Comparison of ENCODE assay signal across 11 cellular contexts in the genomic region with DNA sequence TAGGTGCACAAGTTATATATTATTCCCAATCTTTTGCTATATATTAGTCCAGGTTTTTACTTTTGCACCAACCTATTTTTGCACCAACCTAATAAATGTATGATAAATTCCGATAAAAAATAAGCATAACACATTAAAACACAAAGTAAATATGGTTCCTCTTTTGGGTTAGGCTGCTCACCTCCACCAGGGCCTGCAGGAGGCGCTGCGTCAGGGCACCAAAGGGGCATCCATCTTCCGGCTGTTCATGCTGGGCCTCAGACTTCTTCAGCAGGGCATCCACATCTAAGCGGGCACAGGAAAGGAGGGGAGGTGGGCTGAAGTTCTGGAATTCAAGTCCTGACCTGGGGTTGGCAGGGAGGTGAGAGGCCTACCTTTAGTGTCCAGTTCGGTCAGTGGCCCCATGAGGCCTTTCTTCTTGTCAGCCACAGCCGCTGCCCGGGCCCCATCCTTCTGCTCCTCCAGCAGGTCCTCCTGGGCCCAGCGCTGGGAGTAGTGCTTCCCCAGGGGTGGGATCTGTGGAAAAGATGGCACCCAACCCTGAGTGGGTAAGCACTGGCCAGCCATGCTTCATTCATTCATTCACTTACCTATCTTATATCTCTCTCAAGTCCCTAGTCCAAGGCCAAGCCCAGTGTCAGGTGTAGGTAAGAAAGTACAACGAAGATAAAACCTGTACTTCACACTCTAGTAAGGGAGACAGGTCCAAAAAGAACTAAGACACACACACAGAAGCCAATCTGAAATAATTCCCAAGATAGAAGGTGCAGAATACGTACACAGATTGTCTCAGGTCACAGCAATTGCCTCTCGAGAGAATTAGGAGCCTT.
DNase-seq lines count a peak whose midpoint lies in the region; ATAC-seq and TF ChIP-seq lines count a peak whose summit lies in the region.
"Had no signal": no experiment of that assay in that cellular context is flagged by ENCODE, and none has a peak within 500 bp of the region (broad histone marks: within the 10 kb centered on the region; RNA-seq: fewer than 3 reads in every experiment).

No MANE protein-coding gene starts in this region.

- no peak overlapping the region for H3K27ac ChIP-seq in 22Rv1
- H3K27ac ChIP-seq in DND-41 (ENCODE audit: low read length): no peak overlapping the region
- H3K27ac ChIP-seq: body of pancreas, left lung, SK-N-MC had no signal

- H3K9me3 ChIP-seq in DND-41 (ENCODE audit: insufficient read depth, low read length, severe bottlenecking): no peaks in the 10 kb centered on the region
- H3K9me3 ChIP-seq: body of pancreas, left lung had no signal

- no peak for DNase-seq in DND-41
- DNase-seq in erythroblast (lab: John Stamatoyannopoulos, UW): peak; percentile 31 to 40
- no peak for DNase-seq in Ammon's horn (ENCODE audit: low spot score)
- no peak for DNase-seq in DMS 273 (lab: John Stamatoyannopoulos, UW; ENCODE audit: unreplicated experiment)
- no peak for DNase-seq in NCI-H524 treated with DMSO at 0.1 percent for 48 hours (lab: John Stamatoyannopoulos, UW)
- DNase-seq in NCI-H187 (lab: John Stamatoyannopoulos, UW): no peak
- DNase-seq: body of pancreas, left lung had no signal

- ATAC-seq in DND-41 (ENCODE audit: insufficient read depth, low read depth): no peak
- ATAC-seq in SK-N-SH treated with all-trans-retinoic acid at 6 μM for 48 hours: peak; percentile 41; the same call in 2 of the 3 replicates
- ATAC-seq: body of pancreas, left lung had no signal

- no peaks in the 10 kb centered on the region for H4K20me1 ChIP-seq in DND-41 (ENCODE audit: insufficient read depth, low read length)

- peaks cover 5% of the 10 kb centered on the region for H3K79me2 ChIP-seq in DND-41 (ENCODE audit: insufficient read depth, low read length)

- no peak overlapping the region for H3K4me3 ChIP-seq in DND-41 (ENCODE audit: low read depth in 1 of 2, low read length in 2 of 2)
- H3K4me3 ChIP-seq: body of pancreas, left lung, SK-N-MC had no signal

- TF ChIP-seq POLR2A in erythroblast (IDR thresholded peaks at IDR 0.05; ENCODE audit: low read length): no peak

- H2AFZ ChIP-seq in DND-41 (ENCODE audit: low read depth, low read length): no peak overlapping the region

- H3K4me2 ChIP-seq in DND-41 (ENCODE audit: insufficient read depth, low read length): no peak overlapping the region

- peak; percentile 69 for TF ChIP-seq CTCF in 22Rv1 (IDR thresholded peaks at IDR 0.05)
- TF ChIP-seq CTCF in DND-41 (IDR thresholded peaks at IDR 0.05; ENCODE audit: borderline replicate concordance, extremely low read depth, low read length, poor library complexity, severe bottlenecking): peak; percentile 61

- H3K4me1 ChIP-seq in DND-41 (ENCODE audit: insufficient read depth, low read length): peaks cover 15% of the 10 kb centered on the region

- H3K9ac ChIP-seq in DND-41 (ENCODE audit: low read depth, low read length): no peak overlapping the region

- peaks cover 62% of the 10 kb centered on the region for H3K36me3 ChIP-seq in DND-41 (ENCODE audit: insufficient read depth, low read length)

- H3K27me3 ChIP-seq in DND-41 (ENCODE audit: insufficient read depth, low read length, poor library complexity): no peaks in the 10 kb centered on the region
- H3K27me3 ChIP-seq: body of pancreas, left lung had no signal

TF ChIP-seq in SK-N-SH treated with all-trans-retinoic acid at 6 μM for 48 hours, 23 proteins besides CTCF, POLR2A, EP300 and RAD21:
- TF ChIP-seq ARNTL (CRISPR knock-in tag; IDR thresholded peaks at IDR 0.05; ENCODE audit: borderline replicate concordance, low read depth): no peak
- TF ChIP-seq ZNF70 (CRISPR knock-in tag; IDR thresholded peaks at IDR 0.05): no peak
- TF ChIP-seq, protein P1, sequence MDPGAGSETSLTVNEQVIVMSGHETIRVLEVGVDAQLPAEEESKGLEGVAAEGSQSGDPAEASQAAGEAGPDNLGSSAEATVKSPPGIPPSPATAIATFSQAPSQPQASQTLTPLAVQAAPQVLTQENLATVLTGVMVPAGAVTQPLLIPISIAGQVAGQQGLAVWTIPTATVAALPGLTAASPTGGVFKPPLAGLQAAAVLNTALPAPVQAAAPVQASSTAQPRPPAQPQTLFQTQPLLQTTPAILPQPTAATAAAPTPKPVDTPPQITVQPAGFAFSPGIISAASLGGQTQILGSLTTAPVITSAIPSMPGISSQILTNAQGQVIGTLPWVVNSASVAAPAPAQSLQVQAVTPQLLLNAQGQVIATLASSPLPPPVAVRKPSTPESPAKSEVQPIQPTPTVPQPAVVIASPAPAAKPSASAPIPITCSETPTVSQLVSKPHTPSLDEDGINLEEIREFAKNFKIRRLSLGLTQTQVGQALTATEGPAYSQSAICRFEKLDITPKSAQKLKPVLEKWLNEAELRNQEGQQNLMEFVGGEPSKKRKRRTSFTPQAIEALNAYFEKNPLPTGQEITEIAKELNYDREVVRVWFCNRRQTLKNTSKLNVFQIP (CRISPR knock-in tag; IDR thresholded peaks at IDR 0.05; ENCODE audit: borderline replicate concordance, low read depth): no peak
- TF ChIP-seq ZNF8 (CRISPR knock-in tag; IDR thresholded peaks at IDR 0.05): no peak
- TF ChIP-seq, protein P2, sequence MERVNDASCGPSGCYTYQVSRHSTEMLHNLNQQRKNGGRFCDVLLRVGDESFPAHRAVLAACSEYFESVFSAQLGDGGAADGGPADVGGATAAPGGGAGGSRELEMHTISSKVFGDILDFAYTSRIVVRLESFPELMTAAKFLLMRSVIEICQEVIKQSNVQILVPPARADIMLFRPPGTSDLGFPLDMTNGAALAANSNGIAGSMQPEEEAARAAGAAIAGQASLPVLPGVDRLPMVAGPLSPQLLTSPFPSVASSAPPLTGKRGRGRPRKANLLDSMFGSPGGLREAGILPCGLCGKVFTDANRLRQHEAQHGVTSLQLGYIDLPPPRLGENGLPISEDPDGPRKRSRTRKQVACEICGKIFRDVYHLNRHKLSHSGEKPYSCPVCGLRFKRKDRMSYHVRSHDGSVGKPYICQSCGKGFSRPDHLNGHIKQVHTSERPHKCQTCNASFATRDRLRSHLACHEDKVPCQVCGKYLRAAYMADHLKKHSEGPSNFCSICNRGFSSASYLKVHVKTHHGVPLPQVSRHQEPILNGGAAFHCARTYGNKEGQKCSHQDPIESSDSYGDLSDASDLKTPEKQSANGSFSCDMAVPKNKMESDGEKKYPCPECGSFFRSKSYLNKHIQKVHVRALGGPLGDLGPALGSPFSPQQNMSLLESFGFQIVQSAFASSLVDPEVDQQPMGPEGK (CRISPR knock-in tag; IDR thresholded peaks at IDR 0.05; ENCODE audit: borderline replicate concordance): no peak
- no peak for TF ChIP-seq CSDC2 (CRISPR knock-in tag; IDR thresholded peaks at IDR 0.05)
- no peak for TF ChIP-seq OSR1 (CRISPR knock-in tag; IDR thresholded peaks at IDR 0.05)
- TF ChIP-seq ZFP3 (CRISPR knock-in tag; IDR thresholded peaks at IDR 0.05): no peak
- TF ChIP-seq ZFP30 (CRISPR knock-in tag; IDR thresholded peaks at IDR 0.05): no peak
- TF ChIP-seq SNAI2 (CRISPR knock-in tag; IDR thresholded peaks at IDR 0.05): no peak
- TF ChIP-seq GLIS3 (CRISPR knock-in tag; IDR thresholded peaks at IDR 0.05): no peak
- TF ChIP-seq ZC3H10 (CRISPR knock-in tag; IDR thresholded peaks at IDR 0.05): no peak
- no peak for TF ChIP-seq ISL1 (CRISPR knock-in tag; IDR thresholded peaks at IDR 0.05)
- no peak for TF ChIP-seq ESRRG (CRISPR knock-in tag; IDR thresholded peaks at IDR 0.05)
- TF ChIP-seq, protein P3, sequence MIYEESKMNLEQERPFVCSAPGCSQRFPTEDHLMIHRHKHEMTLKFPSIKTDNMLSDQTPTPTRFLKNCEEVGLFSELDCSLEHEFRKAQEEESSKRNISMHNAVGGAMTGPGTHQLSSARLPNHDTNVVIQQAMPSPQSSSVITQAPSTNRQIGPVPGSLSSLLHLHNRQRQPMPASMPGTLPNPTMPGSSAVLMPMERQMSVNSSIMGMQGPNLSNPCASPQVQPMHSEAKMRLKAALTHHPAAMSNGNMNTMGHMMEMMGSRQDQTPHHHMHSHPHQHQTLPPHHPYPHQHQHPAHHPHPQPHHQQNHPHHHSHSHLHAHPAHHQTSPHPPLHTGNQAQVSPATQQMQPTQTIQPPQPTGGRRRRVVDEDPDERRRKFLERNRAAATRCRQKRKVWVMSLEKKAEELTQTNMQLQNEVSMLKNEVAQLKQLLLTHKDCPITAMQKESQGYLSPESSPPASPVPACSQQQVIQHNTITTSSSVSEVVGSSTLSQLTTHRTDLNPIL (CRISPR knock-in tag; IDR thresholded peaks at IDR 0.05; ENCODE audit: low read depth): no peak
- TF ChIP-seq TCF4 (CRISPR knock-in tag; IDR thresholded peaks at IDR 0.05; ENCODE audit: borderline replicate concordance): no peak

Comparison
In these comparisons a context has a peak if more than half of its experiments do, and no peak if none do; other contexts are left out.
1. DNase-seq: peak in erythroblast (2 of 2); none in DND-41 (single experiment), Ammon's horn (single experiment), DMS 273 (single experiment), NCI-H524 treated with DMSO at 0.1 percent for 48 hours (single experiment) and NCI-H187 (0 of 2).